In genomic region chr2:62152000-62152399, GRCh38 we compare ENCODE assay signal across 2 cellular contexts.
TF ChIP-seq lines count a peak whose summit lies in the region.

No MANE protein-coding gene starts in this region.

TF ChIP-seq in SK-N-SH treated with all-trans-retinoic acid at 6 μM for 48 hours, 23 proteins besides CTCF, POLR2A, EP300 and RAD21 (continued from another document):
- no peak for TF ChIP-seq TSHZ2 (CRISPR knock-in tag; IDR thresholded peaks at IDR 0.05)
- no peak for TF ChIP-seq TOX (CRISPR knock-in tag; IDR thresholded peaks at IDR 0.05; ENCODE audit: borderline replicate concordance)
- no peak for TF ChIP-seq ZNF70 (CRISPR knock-in tag; IDR thresholded peaks at IDR 0.05)
- no peak for TF ChIP-seq ARNTL (CRISPR knock-in tag; IDR thresholded peaks at IDR 0.05; ENCODE audit: borderline replicate concordance, low read depth)
- no peak for TF ChIP-seq BACH2 (CRISPR knock-in tag; IDR thresholded peaks at IDR 0.05; ENCODE audit: borderline replicate concordance)
- no peak for TF ChIP-seq CREB5 (CRISPR knock-in tag; IDR thresholded peaks at IDR 0.05; ENCODE audit: low read depth)
- no peak for TF ChIP-seq OSR1 (CRISPR knock-in tag; IDR thresholded peaks at IDR 0.05)
- no peak for TF ChIP-seq CSDC2 (CRISPR knock-in tag; IDR thresholded peaks at IDR 0.05)
- TF ChIP-seq CSRNP3 (CRISPR knock-in tag; IDR thresholded peaks at IDR 0.05) = no peak
- no peak for TF ChIP-seq PPARA (CRISPR knock-in tag; IDR thresholded peaks at IDR 0.05; ENCODE audit: borderline replicate concordance)

TF ChIP-seq in SK-N-SH, 30 proteins besides CTCF, POLR2A, EP300 and RAD21 (continued from another document):
- no peak for TF ChIP-seq REST (IDR thresholded peaks at IDR 0.05; ENCODE audit: low read depth, low read length)
- TF ChIP-seq YY1 (IDR thresholded peaks at IDR 0.05; ENCODE audit: low read depth) = no peak
- TF ChIP-seq ELF1 (IDR thresholded peaks at IDR 0.05) = no peak
- no peak for TF ChIP-seq CHD2 (IDR thresholded peaks at IDR 0.05; ENCODE audit: low read length, partially characterized antibody)
- TF ChIP-seq RXRA (IDR thresholded peaks at IDR 0.05; ENCODE audit: borderline replicate concordance, low read depth) = no peak
- no peak for TF ChIP-seq FOXJ3 (CRISPR knock-in tag; IDR thresholded peaks at IDR 0.05)
- TF ChIP-seq PBX3 (IDR thresholded peaks at IDR 0.05) = no peak
- no peak for TF ChIP-seq IRF3 (IDR thresholded peaks at IDR 0.05; ENCODE audit: low read depth, low read length)
TF ChIP-seq in SK-N-SH: peak in this region for 0.
